7 cellular contexts compared by ENCODE assay signal in the genomic region with DNA sequence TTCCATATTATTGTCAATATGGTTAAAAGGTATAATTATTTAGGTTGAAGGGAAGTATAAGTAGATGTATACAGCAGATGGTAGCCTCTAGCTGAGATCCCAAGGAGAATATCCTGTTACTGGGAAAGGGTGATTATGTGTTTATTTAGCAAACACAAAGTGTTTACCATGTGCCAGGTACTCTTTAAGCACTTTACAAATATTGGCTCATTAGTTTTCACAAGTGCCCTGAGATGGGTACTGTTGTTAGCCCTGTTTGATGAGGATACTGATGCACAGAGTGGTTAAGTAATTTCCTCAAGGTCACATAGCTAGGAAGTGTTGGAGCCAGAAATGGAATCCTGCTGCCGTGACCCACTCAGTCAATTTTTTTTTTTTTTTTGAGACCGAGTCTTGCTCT. TPM values are rescaled to one million over a fixed set of nuclear protein-coding genes. Genes with fewer than 3 reads are reported as not detected.
"Had no signal": no experiment of that assay in that cellular context is flagged by ENCODE, and none has a peak within 500 bp of the region (broad histone marks: within the 10 kb centered on the region; RNA-seq: fewer than 3 reads in every experiment).

No MANE protein-coding gene starts in this region.

RNA-seq across cellular contexts. Expression of a gene that starts 48.1 kb away (rescaled TPM):
- total RNA-seq: activated CD8-positive, alpha-beta T cell treated with anti-CD3 and anti-CD28 coated beads, Interleukin-2, amount 10 ng/mL, durations not matched to agents 7 days and 5 days; activated naive CD8-positive, alpha-beta T cell treated with anti-CD3 and anti-CD28 coated beads, Interleukin-2, amount 10 ng/mL, durations not matched to agents 7 days and 5 days; adrenal gland; cardiac septum; NCI-H460; T-helper 17 cell; WTC11 had no signal
